Comparison of ENCODE assay signal across 1 cellular context in the genomic region with DNA sequence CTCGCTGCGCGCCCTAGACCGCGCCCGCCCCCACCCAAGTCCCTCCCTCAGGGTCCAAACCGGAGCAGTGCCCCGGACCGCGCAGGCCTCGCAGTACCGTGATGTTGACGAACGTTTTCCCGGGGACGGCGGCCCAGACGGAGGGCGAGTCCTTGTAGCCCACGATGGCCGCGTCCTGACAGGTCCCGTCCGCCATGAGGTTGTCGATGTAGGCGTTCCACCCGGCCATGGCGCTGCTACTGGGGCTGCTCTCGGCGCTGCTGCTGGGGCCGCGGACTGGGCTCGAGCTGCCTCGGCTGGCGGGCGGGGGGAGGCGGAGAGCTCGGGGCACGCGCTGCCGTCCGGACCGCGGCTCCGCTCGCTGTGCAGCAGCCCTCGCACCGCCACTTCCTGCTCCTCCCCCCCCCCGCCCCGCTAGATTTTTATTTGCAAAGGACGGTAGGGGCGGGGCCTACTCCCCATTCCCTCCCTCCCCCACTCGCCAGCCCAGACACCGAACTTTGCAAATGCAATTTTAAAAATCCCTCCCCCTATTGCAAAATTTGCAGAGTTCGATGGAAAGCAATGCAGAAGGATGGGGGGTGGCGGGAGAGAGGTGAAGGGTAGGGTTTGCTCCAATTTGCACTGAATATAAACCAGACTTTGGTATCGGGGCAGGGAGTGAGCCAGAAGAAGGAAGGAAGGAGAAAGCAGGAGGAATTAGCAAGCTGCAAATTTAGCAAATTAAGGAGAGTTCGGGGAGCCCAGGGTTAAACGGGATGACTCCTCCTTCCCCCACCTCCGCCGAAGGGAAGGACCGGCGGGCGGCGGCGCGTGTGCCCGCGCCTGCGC.
TF ChIP-seq lines count a peak whose summit lies in the region.

A gene (minus strand): TSS at position 365 of the 831 bp plus-strand sequence. CDS start 136 bp downstream, at position 229.

TF ChIP-seq in HepG2, 621 proteins besides CTCF, POLR2A, EP300 and RAD21 (continued from another document and continues in another):
- TF ChIP-seq, protein P1, sequence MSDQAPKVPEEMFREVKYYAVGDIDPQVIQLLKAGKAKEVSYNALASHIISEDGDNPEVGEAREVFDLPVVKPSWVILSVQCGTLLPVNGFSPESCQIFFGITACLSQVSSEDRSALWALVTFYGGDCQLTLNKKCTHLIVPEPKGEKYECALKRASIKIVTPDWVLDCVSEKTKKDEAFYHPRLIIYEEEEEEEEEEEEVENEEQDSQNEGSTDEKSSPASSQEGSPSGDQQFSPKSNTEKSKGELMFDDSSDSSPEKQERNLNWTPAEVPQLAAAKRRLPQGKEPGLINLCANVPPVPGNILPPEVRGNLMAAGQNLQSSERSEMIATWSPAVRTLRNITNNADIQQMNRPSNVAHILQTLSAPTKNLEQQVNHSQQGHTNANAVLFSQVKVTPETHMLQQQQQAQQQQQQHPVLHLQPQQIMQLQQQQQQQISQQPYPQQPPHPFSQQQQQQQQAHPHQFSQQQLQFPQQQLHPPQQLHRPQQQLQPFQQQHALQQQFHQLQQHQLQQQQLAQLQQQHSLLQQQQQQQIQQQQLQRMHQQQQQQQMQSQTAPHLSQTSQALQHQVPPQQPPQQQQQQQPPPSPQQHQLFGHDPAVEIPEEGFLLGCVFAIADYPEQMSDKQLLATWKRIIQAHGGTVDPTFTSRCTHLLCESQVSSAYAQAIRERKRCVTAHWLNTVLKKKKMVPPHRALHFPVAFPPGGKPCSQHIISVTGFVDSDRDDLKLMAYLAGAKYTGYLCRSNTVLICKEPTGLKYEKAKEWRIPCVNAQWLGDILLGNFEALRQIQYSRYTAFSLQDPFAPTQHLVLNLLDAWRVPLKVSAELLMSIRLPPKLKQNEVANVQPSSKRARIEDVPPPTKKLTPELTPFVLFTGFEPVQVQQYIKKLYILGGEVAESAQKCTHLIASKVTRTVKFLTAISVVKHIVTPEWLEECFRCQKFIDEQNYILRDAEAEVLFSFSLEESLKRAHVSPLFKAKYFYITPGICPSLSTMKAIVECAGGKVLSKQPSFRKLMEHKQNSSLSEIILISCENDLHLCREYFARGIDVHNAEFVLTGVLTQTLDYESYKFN (CRISPR knock-in tag; conservative IDR thresholded peaks at IDR 0.05) = peak; percentile 43
- TF ChIP-seq MYC (CRISPR knock-in tag; IDR thresholded peaks at IDR 0.05; ENCODE audit: borderline replicate concordance) (peak; percentile 57; the same call in 1 of the 2 replicates), ELF1 (CRISPR knock-in tag; IDR thresholded peaks at IDR 0.05) (no peak; the same call in 1 of the 2 replicates), ZNF616 (CRISPR knock-in tag; IDR thresholded peaks at IDR 0.05; ENCODE audit: low read depth) (peak; percentile 74), YY1 (IDR thresholded peaks at IDR 0.05; ENCODE audit: insufficient read depth, insufficient replicate concordance, low read depth, low read length) (peak; percentile 60), ZNF225 (CRISPR knock-in tag; IDR thresholded peaks at IDR 0.05) (peak; percentile 47; the same call in 1 of the 2 replicates), NFKBIZ (CRISPR knock-in tag; IDR thresholded peaks at IDR 0.05) (no peak), ZNF432 (CRISPR knock-in tag; IDR thresholded peaks at IDR 0.05; ENCODE audit: borderline replicate concordance) (no peak), JARID2 (CRISPR knock-in tag; IDR thresholded peaks at IDR 0.05; ENCODE audit: insufficient replicate concordance) (no peak), SPEN (CRISPR knock-in tag; IDR thresholded peaks at IDR 0.05; ENCODE audit: low read depth) (peak; percentile 62), ZNF567 (CRISPR knock-in tag; IDR thresholded peaks at IDR 0.05; ENCODE audit: borderline replicate concordance) (0 out of 2 replicates have a peak, but pooled peaks have one; percentile 23), ZNF672 (CRISPR knock-in tag; IDR thresholded peaks at IDR 0.05) (0 out of 2 replicates have a peak, but pooled peaks have one; percentile 50), SNAPC2 (CRISPR knock-in tag; IDR thresholded peaks at IDR 0.05) (peak; percentile 61; the same call in 1 of the 2 replicates), KDM6A (CRISPR knock-in tag; IDR thresholded peaks at IDR 0.05; ENCODE audit: low read depth) (no peak), TEAD3 (CRISPR knock-in tag; optimal IDR thresholded peaks at IDR 0.05; ENCODE audit: borderline replicate concordance) (peak; percentile 0), ZFY (CRISPR knock-in tag; IDR thresholded peaks at IDR 0.05) (peak; percentile 53), CBX5 (CRISPR knock-in tag; IDR thresholded peaks at IDR 0.05; ENCODE audit: borderline replicate concordance) (no peak), ZNF589 (CRISPR knock-in tag; conservative IDR thresholded peaks at IDR 0.05) (peak; percentile 82; the same call in 1 of the 2 replicates), ZNF556 (CRISPR knock-in tag; IDR thresholded peaks at IDR 0.05; ENCODE audit: borderline replicate concordance) (peak; percentile 83), ASH2L (IDR thresholded peaks at IDR 0.05; ENCODE audit: insufficient read length, low read depth, low read length) (peak; percentile 89), MBNL3 (CRISPR knock-in tag; conservative IDR thresholded peaks at IDR 0.05) (no peak), ZNF317 (CRISPR knock-in tag; IDR thresholded peaks at IDR 0.05) (peak; percentile 43; the same call in 1 of the 2 replicates), ATF7 (IDR thresholded peaks at IDR 0.05) (no peak), ATF7 (CRISPR knock-in tag; IDR thresholded peaks at IDR 0.05) (peak; percentile 76), LCORL (IDR thresholded peaks at IDR 0.05) (peak; percentile 73; the same call in 1 of the 2 replicates), LCORL (CRISPR knock-in tag; IDR thresholded peaks at IDR 0.05) (no peak; the same call in 1 of the 2 replicates), MBD4 (IDR thresholded peaks at IDR 0.05; ENCODE audit: borderline replicate concordance, low read length) (no peak), NFE2 (CRISPR knock-in tag; IDR thresholded peaks at IDR 0.05) (no peak), AHR (CRISPR knock-in tag; IDR thresholded peaks at IDR 0.05) (no peak)
- TF ChIP-seq, protein P2, sequence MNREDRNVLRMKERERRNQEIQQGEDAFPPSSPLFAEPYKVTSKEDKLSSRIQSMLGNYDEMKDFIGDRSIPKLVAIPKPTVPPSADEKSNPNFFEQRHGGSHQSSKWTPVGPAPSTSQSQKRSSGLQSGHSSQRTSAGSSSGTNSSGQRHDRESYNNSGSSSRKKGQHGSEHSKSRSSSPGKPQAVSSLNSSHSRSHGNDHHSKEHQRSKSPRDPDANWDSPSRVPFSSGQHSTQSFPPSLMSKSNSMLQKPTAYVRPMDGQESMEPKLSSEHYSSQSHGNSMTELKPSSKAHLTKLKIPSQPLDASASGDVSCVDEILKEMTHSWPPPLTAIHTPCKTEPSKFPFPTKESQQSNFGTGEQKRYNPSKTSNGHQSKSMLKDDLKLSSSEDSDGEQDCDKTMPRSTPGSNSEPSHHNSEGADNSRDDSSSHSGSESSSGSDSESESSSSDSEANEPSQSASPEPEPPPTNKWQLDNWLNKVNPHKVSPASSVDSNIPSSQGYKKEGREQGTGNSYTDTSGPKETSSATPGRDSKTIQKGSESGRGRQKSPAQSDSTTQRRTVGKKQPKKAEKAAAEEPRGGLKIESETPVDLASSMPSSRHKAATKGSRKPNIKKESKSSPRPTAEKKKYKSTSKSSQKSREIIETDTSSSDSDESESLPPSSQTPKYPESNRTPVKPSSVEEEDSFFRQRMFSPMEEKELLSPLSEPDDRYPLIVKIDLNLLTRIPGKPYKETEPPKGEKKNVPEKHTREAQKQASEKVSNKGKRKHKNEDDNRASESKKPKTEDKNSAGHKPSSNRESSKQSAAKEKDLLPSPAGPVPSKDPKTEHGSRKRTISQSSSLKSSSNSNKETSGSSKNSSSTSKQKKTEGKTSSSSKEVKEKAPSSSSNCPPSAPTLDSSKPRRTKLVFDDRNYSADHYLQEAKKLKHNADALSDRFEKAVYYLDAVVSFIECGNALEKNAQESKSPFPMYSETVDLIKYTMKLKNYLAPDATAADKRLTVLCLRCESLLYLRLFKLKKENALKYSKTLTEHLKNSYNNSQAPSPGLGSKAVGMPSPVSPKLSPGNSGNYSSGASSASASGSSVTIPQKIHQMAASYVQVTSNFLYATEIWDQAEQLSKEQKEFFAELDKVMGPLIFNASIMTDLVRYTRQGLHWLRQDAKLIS (CRISPR knock-in tag; IDR thresholded peaks at IDR 0.05) = peak; percentile 88
- TF ChIP-seq, protein P3, sequence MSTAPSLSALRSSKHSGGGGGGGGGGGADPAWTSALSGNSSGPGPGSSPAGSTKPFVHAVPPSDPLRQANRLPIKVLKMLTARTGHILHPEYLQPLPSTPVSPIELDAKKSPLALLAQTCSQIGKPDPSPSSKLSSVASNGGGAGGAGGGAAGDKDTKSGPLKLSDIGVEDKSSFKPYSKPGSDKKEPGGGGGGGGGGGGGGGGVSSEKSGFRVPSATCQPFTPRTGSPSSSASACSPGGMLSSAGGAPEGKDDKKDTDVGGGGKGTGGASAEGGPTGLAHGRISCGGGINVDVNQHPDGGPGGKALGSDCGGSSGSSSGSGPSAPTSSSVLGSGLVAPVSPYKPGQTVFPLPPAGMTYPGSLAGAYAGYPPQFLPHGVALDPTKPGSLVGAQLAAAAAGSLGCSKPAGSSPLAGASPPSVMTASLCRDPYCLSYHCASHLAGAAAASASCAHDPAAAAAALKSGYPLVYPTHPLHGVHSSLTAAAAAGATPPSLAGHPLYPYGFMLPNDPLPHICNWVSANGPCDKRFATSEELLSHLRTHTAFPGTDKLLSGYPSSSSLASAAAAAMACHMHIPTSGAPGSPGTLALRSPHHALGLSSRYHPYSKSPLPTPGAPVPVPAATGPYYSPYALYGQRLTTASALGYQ (CRISPR knock-in tag; IDR thresholded peaks at IDR 0.05) = 0 out of 2 replicates have a peak, but pooled peaks have one; percentile 17
- TF ChIP-seq, protein P4, sequence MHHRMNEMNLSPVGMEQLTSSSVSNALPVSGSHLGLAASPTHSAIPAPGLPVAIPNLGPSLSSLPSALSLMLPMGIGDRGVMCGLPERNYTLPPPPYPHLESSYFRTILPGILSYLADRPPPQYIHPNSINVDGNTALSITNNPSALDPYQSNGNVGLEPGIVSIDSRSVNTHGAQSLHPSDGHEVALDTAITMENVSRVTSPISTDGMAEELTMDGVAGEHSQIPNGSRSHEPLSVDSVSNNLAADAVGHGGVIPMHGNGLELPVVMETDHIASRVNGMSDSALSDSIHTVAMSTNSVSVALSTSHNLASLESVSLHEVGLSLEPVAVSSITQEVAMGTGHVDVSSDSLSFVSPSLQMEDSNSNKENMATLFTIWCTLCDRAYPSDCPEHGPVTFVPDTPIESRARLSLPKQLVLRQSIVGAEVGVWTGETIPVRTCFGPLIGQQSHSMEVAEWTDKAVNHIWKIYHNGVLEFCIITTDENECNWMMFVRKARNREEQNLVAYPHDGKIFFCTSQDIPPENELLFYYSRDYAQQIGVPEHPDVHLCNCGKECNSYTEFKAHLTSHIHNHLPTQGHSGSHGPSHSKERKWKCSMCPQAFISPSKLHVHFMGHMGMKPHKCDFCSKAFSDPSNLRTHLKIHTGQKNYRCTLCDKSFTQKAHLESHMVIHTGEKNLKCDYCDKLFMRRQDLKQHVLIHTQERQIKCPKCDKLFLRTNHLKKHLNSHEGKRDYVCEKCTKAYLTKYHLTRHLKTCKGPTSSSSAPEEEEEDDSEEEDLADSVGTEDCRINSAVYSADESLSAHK (CRISPR knock-in tag; IDR thresholded peaks at IDR 0.05; ENCODE audit: borderline replicate concordance) = 0 out of 2 replicates have a peak, but pooled peaks have one; percentile 30
- TF ChIP-seq, protein P5, sequence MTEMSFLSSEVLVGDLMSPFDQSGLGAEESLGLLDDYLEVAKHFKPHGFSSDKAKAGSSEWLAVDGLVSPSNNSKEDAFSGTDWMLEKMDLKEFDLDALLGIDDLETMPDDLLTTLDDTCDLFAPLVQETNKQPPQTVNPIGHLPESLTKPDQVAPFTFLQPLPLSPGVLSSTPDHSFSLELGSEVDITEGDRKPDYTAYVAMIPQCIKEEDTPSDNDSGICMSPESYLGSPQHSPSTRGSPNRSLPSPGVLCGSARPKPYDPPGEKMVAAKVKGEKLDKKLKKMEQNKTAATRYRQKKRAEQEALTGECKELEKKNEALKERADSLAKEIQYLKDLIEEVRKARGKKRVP (CRISPR knock-in tag; IDR thresholded peaks at IDR 0.05) = peak in 1 of 2 experiments; percentile 7; a peak in 1 of 4 replicates
- TF ChIP-seq, protein P6, sequence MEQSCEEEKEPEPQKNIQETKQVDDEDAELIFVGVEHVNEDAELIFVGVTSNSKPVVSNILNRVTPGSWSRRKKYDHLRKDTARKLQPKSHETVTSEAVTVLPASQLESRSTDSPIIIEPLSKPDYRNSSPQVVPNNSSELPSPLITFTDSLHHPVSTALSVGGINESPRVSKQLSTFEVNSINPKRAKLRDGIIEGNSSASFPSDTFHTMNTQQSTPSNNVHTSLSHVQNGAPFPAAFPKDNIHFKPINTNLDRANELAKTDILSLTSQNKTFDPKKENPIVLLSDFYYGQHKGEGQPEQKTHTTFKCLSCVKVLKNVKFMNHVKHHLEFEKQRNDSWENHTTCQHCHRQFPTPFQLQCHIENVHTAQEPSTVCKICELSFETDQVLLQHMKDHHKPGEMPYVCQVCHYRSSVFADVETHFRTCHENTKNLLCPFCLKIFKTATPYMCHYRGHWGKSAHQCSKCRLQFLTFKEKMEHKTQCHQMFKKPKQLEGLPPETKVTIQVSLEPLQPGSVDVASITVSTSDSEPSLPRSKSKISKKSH (CRISPR knock-in tag; IDR thresholded peaks at IDR 0.05; ENCODE audit: borderline replicate concordance) = peak; percentile 33; the same call in 1 of the 2 replicates
- TF ChIP-seq, protein P7, sequence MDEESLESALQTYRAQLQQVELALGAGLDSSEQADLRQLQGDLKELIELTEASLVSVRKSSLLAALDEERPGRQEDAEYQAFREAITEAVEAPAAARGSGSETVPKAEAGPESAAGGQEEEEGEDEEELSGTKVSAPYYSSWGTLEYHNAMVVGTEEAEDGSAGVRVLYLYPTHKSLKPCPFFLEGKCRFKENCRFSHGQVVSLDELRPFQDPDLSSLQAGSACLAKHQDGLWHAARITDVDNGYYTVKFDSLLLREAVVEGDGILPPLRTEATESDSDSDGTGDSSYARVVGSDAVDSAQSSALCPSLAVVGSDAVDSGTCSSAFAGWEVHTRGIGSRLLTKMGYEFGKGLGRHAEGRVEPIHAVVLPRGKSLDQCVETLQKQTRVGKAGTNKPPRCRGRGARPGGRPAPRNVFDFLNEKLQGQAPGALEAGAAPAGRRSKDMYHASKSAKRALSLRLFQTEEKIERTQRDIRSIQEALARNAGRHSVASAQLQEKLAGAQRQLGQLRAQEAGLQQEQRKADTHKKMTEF (CRISPR knock-in tag; IDR thresholded peaks at IDR 0.05) = peak; percentile 72; the same call in 1 of the 2 replicates
- TF ChIP-seq, protein P8, sequence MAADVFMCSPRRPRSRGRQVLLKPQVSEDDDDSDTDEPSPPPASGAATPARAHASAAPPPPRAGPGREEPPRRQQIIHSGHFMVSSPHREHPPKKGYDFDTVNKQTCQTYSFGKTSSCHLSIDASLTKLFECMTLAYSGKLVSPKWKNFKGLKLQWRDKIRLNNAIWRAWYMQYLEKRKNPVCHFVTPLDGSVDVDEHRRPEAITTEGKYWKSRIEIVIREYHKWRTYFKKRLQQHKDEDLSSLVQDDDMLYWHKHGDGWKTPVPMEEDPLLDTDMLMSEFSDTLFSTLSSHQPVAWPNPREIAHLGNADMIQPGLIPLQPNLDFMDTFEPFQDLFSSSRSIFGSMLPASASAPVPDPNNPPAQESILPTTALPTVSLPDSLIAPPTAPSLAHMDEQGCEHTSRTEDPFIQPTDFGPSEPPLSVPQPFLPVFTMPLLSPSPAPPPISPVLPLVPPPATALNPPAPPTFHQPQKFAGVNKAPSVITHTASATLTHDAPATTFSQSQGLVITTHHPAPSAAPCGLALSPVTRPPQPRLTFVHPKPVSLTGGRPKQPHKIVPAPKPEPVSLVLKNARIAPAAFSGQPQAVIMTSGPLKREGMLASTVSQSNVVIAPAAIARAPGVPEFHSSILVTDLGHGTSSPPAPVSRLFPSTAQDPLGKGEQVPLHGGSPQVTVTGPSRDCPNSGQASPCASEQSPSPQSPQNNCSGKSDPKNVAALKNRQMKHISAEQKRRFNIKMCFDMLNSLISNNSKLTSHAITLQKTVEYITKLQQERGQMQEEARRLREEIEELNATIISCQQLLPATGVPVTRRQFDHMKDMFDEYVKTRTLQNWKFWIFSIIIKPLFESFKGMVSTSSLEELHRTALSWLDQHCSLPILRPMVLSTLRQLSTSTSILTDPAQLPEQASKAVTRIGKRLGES (CRISPR knock-in tag; IDR thresholded peaks at IDR 0.05; ENCODE audit: borderline replicate concordance) = no peak; the same call in 1 of the 2 replicates
